Comparison of ENCODE assay signal across 1 cellular context in the genomic region with DNA sequence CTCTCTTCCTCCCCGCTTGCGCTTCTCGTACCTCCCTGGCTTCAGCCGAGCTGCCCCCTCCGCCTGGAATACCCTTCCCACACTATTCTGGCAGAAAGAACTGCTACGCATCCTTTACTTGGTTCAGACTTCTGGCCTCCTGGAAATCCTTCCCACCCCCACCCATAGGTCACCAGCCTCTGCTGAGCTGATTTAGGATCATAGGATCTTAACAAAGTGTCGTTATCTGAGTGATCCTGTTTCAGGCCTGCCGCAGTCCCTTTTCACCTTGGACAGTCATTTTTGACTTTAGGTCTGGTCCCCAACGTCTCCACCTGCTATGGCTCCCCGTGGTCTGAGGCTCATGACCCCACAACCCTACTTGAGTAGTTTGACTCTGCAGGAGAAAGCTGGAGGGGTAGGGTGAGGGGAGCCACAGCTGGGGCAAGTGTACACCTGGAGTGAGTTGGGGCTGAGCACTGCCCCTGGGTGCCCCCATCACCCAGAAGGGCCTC.
TF ChIP-seq lines count a peak whose summit lies in the region.

No MANE protein-coding gene starts in this region.

TF ChIP-seq in GM12878, 131 proteins besides CTCF, POLR2A, EP300 and RAD21:
- TF ChIP-seq CHD4 (IDR thresholded peaks at IDR 0.05) (no peak), HCFC1 (IDR thresholded peaks at IDR 0.05; ENCODE audit: low read length) (no peak), ZNF274 (IDR thresholded peaks at IDR 0.05; ENCODE audit: insufficient read depth, insufficient read length) (no peak), KAT2A (conservative IDR thresholded peaks at IDR 0.05; ENCODE audit: control insufficient read depth, low read depth, low read length) (no peak), POLR2AphosphoS5 (IDR thresholded peaks at IDR 0.05; ENCODE audit: low read length) (no peak)
- TF ChIP-seq, protein P1, sequence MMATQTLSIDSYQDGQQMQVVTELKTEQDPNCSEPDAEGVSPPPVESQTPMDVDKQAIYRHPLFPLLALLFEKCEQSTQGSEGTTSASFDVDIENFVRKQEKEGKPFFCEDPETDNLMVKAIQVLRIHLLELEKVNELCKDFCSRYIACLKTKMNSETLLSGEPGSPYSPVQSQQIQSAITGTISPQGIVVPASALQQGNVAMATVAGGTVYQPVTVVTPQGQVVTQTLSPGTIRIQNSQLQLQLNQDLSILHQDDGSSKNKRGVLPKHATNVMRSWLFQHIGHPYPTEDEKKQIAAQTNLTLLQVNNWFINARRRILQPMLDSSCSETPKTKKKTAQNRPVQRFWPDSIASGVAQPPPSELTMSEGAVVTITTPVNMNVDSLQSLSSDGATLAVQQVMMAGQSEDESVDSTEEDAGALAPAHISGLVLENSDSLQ (IDR thresholded peaks at IDR 0.05) = no peak
- TF ChIP-seq, protein P2, sequence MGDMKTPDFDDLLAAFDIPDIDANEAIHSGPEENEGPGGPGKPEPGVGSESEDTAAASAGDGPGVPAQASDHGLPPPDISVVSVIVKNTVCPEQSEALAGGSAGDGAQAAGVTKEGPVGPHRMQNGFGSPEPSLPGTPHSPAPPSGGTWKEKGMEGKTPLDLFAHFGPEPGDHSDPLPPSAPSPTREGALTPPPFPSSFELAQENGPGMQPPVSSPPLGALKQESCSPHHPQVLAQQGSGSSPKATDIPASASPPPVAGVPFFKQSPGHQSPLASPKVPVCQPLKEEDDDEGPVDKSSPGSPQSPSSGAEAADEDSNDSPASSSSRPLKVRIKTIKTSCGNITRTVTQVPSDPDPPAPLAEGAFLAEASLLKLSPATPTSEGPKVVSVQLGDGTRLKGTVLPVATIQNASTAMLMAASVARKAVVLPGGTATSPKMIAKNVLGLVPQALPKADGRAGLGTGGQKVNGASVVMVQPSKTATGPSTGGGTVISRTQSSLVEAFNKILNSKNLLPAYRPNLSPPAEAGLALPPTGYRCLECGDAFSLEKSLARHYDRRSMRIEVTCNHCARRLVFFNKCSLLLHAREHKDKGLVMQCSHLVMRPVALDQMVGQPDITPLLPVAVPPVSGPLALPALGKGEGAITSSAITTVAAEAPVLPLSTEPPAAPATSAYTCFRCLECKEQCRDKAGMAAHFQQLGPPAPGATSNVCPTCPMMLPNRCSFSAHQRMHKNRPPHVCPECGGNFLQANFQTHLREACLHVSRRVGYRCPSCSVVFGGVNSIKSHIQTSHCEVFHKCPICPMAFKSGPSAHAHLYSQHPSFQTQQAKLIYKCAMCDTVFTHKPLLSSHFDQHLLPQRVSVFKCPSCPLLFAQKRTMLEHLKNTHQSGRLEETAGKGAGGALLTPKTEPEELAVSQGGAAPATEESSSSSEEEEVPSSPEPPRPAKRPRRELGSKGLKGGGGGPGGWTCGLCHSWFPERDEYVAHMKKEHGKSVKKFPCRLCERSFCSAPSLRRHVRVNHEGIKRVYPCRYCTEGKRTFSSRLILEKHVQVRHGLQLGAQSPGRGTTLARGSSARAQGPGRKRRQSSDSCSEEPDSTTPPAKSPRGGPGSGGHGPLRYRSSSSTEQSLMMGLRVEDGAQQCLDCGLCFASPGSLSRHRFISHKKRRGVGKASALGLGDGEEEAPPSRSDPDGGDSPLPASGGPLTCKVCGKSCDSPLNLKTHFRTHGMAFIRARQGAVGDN (IDR thresholded peaks at IDR 0.05) = no peak
